ENCODE assay signal across 8 cellular contexts in genomic region chr7:25098096-25099046, GRCh38. TPM values are rescaled to one million over a fixed set of nuclear protein-coding genes. Genes with fewer than 3 reads are reported as not detected.
DNase-seq lines count a peak whose midpoint lies in the region; ATAC-seq and TF ChIP-seq lines count a peak whose summit lies in the region.

No MANE protein-coding gene starts in this region.

- peaks cover 7% of the 10 kb centered on the region for H3K4me1 ChIP-seq in lower lobe of right lung

- ATAC-seq in HG03095 (IDR thresholded peaks at IDR 0.05; ENCODE audit: unreplicated experiment) (peak; percentile 62), lower lobe of right lung (peak; percentile 74 to 82)

- no peak overlapping the region for H3K4me3 ChIP-seq in dorsolateral prefrontal cortex
- no peak overlapping the region for H3K4me3 ChIP-seq in lower lobe of right lung

- no peaks in the 10 kb centered on the region for H3K36me3 ChIP-seq in lower lobe of right lung

- intact Hi-C loops in dorsolateral prefrontal cortex (cut with DNase I) = loop anchor here in 1 of 2 donors (5.0 kb wide), 1 partner anchor 286 kb away; no protein-coding TSS in a partner anchor
- intact Hi-C loops in lower lobe of right lung (cut with DNase I) = loop anchor here (10.0 kb wide), 1 partner anchor 284 kb away; no protein-coding TSS in a partner anchor

- DNase-seq in NCI-H2081 (lab: John Stamatoyannopoulos, UW) (peak; percentile 75 to 81), NCI-H2081 treated with DMSO at 0.1 percent for 48 hours (lab: John Stamatoyannopoulos, UW) (no peak), NCI-H460 (ENCODE audit: extremely low read depth, low read depth) (peak; percentile 73), dorsolateral prefrontal cortex (peak; percentile 11 to 68 (median 57)), lower lobe of right lung (peak; percentile 61)
- peak; percentile 71 for DNase-seq in activated CD4-positive, alpha-beta T cell treated with anti-CD3 and anti-CD28 coated beads for 48 hours
- DNase-seq in stimulated activated CD8-positive, alpha-beta memory T cell treated with anti-CD3 and anti-CD28 coated beads, Interleukin-12 subunit alpha, Interleukin-12 subunit beta, amount 100 ng/mL, for 4 hours (ENCODE audit: low read depth) = peak; percentile 10

- no peaks in the 10 kb centered on the region for H3K9me3 ChIP-seq in lower lobe of right lung

- H3K27ac ChIP-seq in dorsolateral prefrontal cortex (no peak overlapping the region), lower lobe of right lung (no peak overlapping the region)

- peak; percentile 56 to 92 (median 83) for TF ChIP-seq CTCF in dorsolateral prefrontal cortex (IDR thresholded peaks at IDR 0.05 in 54 of 56, conservative IDR thresholded peaks at IDR 0.05 in 2 of 56; ENCODE audit: low read depth in 1 of 56, partially characterized antibody in 56 of 56)
- peak; percentile 86 for TF ChIP-seq CTCF in lower lobe of right lung (IDR thresholded peaks at IDR 0.05)

- no peaks in the 10 kb centered on the region for H3K27me3 ChIP-seq in dorsolateral prefrontal cortex
- no peaks in the 10 kb centered on the region for H3K27me3 ChIP-seq in lower lobe of right lung (ENCODE audit: low read depth)

RNA-seq across cellular contexts. Expression of gene CYCS, which starts 26.7 kb away (rescaled TPM):
- total RNA-seq in NCI-H460 (2014; rRNA removed; shearing (Covaris generic)) = 329 and 351 TPM in 2 replicates
- 100.0 and 117 TPM in 2 replicates for polyA plus RNA-seq in NCI-H460 (2014; cell fraction: nucleus; rRNA removed)
- total RNA-seq in dorsolateral prefrontal cortex (100 to 1,000 TPM in 116 of 120 experiments, 10 to 100 TPM in 4; 75.3 to 284 (median 169) TPM), lower lobe of right lung (62.3 TPM)
